Comparison of ENCODE assay signal across 1 cellular context in genomic region chr13:26985285-26985878, GRCh38.
TF ChIP-seq lines count a peak whose summit lies in the region.

No MANE protein-coding gene starts in this region.

TF ChIP-seq in Ishikawa, 13 proteins besides CTCF, POLR2A, EP300 and RAD21 (continued from another document):
- no peak for TF ChIP-seq REST (IDR thresholded peaks at IDR 0.05; ENCODE audit: low read depth)
- no peak for TF ChIP-seq ZBTB7A (IDR thresholded peaks at IDR 0.05; ENCODE audit: low read depth)
- TF ChIP-seq FOXM1 (IDR thresholded peaks at IDR 0.05; ENCODE audit: borderline replicate concordance, low read depth): no peak
- TF ChIP-seq CREB1 (IDR thresholded peaks at IDR 0.05; ENCODE audit: low read depth): no peak
- no peak for TF ChIP-seq TCF12 (IDR thresholded peaks at IDR 0.05; ENCODE audit: low read depth)
- TF ChIP-seq CEBPB (IDR thresholded peaks at IDR 0.05): no peak
- no peak for TF ChIP-seq USF1 (IDR thresholded peaks at IDR 0.05)
- TF ChIP-seq TEAD4 (IDR thresholded peaks at IDR 0.05): no peak
- no peak for TF ChIP-seq TAF1 (IDR thresholded peaks at IDR 0.05; ENCODE audit: low read depth)
